In genomic region chr15:99345832-99346462, GRCh38 we compare ENCODE assay signal across 29 cellular contexts.
DNase-seq lines count a peak whose midpoint lies in the region; ATAC-seq, FAIRE-seq and TF ChIP-seq lines count a peak whose summit lies in the region.
"Had no signal": no experiment of that assay in that cellular context is flagged by ENCODE, and none has a peak within 500 bp of the region (broad histone marks: within the 10 kb centered on the region; RNA-seq: fewer than 3 reads in every experiment).

No MANE protein-coding gene starts in this region.

- peak overlapping the region in 3 of 6 donors; percentile 69 to 92 (median 80) for H3K27ac Mint-ChIP-seq in naive B cell
- H3K27ac Mint-ChIP-seq: activated naive CD4-positive, alpha-beta T cell treated with anti-CD3 and anti-CD28 coated beads, Interleukin-2, amount 10 ng/mL, durations not matched to agents 7 days and 5 days; nephron had no signal

- peaks cover 0 to 14% of the 10 kb centered on the region in 2 donors for H3K36me3 Mint-ChIP-seq in naive B cell

- H3K27ac ChIP-seq in sigmoid colon, result no peak overlapping the region
- H3K27ac ChIP-seq: breast epithelium, epithelial cell of prostate, Peyer's patch, spleen, upper lobe of left lung had no signal

- DNase-seq in NAMALWA (ENCODE audit: low spot score) (peak; percentile 25), naive B cell (no peak), pons (ENCODE audit: low spot score) (no peak), sigmoid colon (no peak), GM12892 (ENCODE audit: insufficient read length) (no peak), GF-D8 (lab: John Stamatoyannopoulos, UW) (no peak)
- DNase-seq: activated CD4-positive, alpha-beta T cell treated with anti-CD3 and anti-CD28 coated beads, Interleukin-2, amount 50 U/mL, for 48 hours; activated CD4-positive, CD25-positive, alpha-beta regulatory T cell; activated CD8-positive, alpha-beta memory T cell treated with anti-CD3 and anti-CD28 coated beads, Interleukin-2, amount 50 U/mL, for 4 hours; activated naive CD4-positive, alpha-beta T cell treated with anti-CD3 and anti-CD28 coated beads, Interleukin-2, amount 10 ng/mL, durations not matched to agents 7 days and 5 days; amygdala; C1 segment of cervical spinal cord; Caco-2; DMS79; effector CD8-positive, alpha-beta T cell; left ventricle myocardium superior; NCI-H1092 treated with DMSO at 0.1 percent for 48 hours; NCI-H1930; NCI-H69; Peyer's patch; spleen; upper lobe of left lung had no signal

- no peaks in the 10 kb centered on the region for H3K9me3 ChIP-seq in sigmoid colon
- H3K9me3 ChIP-seq: breast epithelium, Caco-2, Peyer's patch, spleen, upper lobe of left lung had no signal

- no peaks in the 10 kb centered on the region for H3K27me3 ChIP-seq in sigmoid colon
- H3K27me3 ChIP-seq: breast epithelium, Peyer's patch, spleen, upper lobe of left lung had no signal

- no peak for TF ChIP-seq CTCF in sigmoid colon (IDR thresholded peaks at IDR 0.05)

- intact Hi-C loops in sigmoid colon (cut with DNase I), result no loop called here

- H3K36me3 ChIP-seq in sigmoid colon, result no peaks in the 10 kb centered on the region
- H3K36me3 ChIP-seq: breast epithelium, spleen, upper lobe of left lung had no signal

- TF ChIP-seq EP300 in sigmoid colon (IDR thresholded peaks at IDR 0.05), result no peak

- H3K4me3 Mint-ChIP-seq in naive B cell, result peak overlapping the region in 4 of 8 donors; percentile 12 to 66 (median 40)
- H3K4me3 Mint-ChIP-seq: activated naive CD4-positive, alpha-beta T cell treated with anti-CD3 and anti-CD28 coated beads, Interleukin-2, amount 10 ng/mL, durations not matched to agents 7 days and 5 days; nephron had no signal

- no peak for TF ChIP-seq POLR2A in sigmoid colon (IDR thresholded peaks at IDR 0.05)
- TF ChIP-seq POLR2A in GM12892 (IDR thresholded peaks at IDR 0.05; ENCODE audit: low read depth, low read length), result no peak

- peaks cover 0 to 5% (median 0%) of the 10 kb centered on the region in 7 donors for H3K9me3 Mint-ChIP-seq in naive B cell
- H3K9me3 Mint-ChIP-seq: activated naive CD4-positive, alpha-beta T cell treated with anti-CD3 and anti-CD28 coated beads, Interleukin-2, amount 10 ng/mL, durations not matched to agents 7 days and 5 days had no signal

- no peak overlapping the region for H3K4me3 ChIP-seq in sigmoid colon
- H3K4me3 ChIP-seq: breast epithelium, Peyer's patch, spleen, upper lobe of left lung had no signal

- peaks cover 23 to 31% (median 26%) of the 10 kb centered on the region in 3 donors for H3K4me1 Mint-ChIP-seq in naive B cell
- H3K4me1 Mint-ChIP-seq: nephron had no signal

- no peak for FAIRE-seq in GM12892 (lab: Jason Lieb, UNC)
- FAIRE-seq: islet of Langerhans had no signal

- 82 to 98% methylated on average over 3 of the region's 3 CpGs for WGBS in sigmoid colon, 2 donors

- peak; percentile 44 for ATAC-seq in GM18498 (IDR thresholded peaks at IDR 0.05; ENCODE audit: unreplicated experiment)
- peak; percentile 50 for ATAC-seq in GM19452 (IDR thresholded peaks at IDR 0.05; ENCODE audit: unreplicated experiment)
- ATAC-seq in naive B cell (ENCODE audit: low read depth in 2 of 2), result peak; percentile 83 to 89
- ATAC-seq: HCT116, left ventricle myocardium superior had no signal

- no peaks in the 10 kb centered on the region for H3K27me3 Mint-ChIP-seq in naive B cell
- H3K27me3 Mint-ChIP-seq: activated naive CD4-positive, alpha-beta T cell treated with anti-CD3 and anti-CD28 coated beads, Interleukin-2, amount 10 ng/mL, durations not matched to agents 7 days and 5 days had no signal

- H3K4me1 ChIP-seq in sigmoid colon, result peaks cover 0 to 7% (median 0%) of the 10 kb centered on the region in 4 donors
- H3K4me1 ChIP-seq: breast epithelium, Peyer's patch had no signal
